Comparison of ENCODE assay signal across 8 cellular contexts in the genomic region with DNA sequence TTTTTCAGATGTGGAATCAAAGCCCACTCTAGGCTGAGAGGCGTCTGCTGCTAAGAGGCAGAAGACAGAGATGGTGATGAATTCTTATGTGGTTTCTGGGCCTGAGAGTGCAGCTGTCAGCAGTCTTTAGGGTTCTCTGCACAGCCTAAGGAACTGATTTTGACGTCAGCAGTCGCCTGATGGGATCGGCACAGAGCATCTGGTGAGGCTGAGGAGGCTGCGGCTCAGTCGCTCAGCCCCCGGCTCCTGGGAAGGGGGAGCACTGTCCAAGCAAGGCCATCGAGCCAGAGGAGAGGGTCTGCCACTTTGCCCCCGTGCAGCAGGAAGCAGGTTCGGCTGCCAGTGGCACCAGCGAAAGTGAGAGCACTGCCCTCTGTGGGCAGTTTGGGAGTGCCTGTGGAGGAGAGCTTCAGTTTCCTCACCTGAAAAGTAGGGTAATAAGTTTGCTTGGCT.
A peak's percentile ranks its signal among the peaks of the same experiment; 100 is the strongest.
DNase-seq lines count a peak whose midpoint lies in the region; ATAC-seq and TF ChIP-seq lines count a peak whose summit lies in the region.

No MANE protein-coding gene starts in this region.

- peaks cover 2% of the 10 kb centered on the region; the same call in 1 of the 2 replicates for H3K36me3 ChIP-seq in RWPE2 (ENCODE audit: low read depth)

- H3K4me3 ChIP-seq in RWPE2 (ENCODE audit: severe bottlenecking), result no peak overlapping the region
- no peak overlapping the region for H3K4me3 ChIP-seq in epithelial cell of esophagus (ENCODE audit: low read length)

- H3K4me1 ChIP-seq in RWPE2 (ENCODE audit: insufficient read depth, poor library complexity, severe bottlenecking), result peaks cover 8% of the 10 kb centered on the region

- no peaks in the 10 kb centered on the region for H3K9me3 ChIP-seq in RWPE2 (ENCODE audit: severe bottlenecking)

- no peaks in the 10 kb centered on the region for H3K27me3 ChIP-seq in RWPE2 (ENCODE audit: insufficient read depth, poor library complexity, severe bottlenecking)

- H3K27ac Mint-ChIP-seq in nephron progenitor cell, result no peak overlapping the region

- H3K9me3 Mint-ChIP-seq in nephron progenitor cell, result no peaks in the 10 kb centered on the region

- no peaks in the 10 kb centered on the region for H3K27me3 Mint-ChIP-seq in nephron progenitor cell (ENCODE audit: low read depth, poor library complexity)

- H3K27ac ChIP-seq in RWPE2 (ENCODE audit: poor library complexity, severe bottlenecking), result no peak overlapping the region

- peaks cover 7% of the 10 kb centered on the region for H3K4me1 Mint-ChIP-seq in nephron progenitor cell

- DNase-seq in RWPE2 (ENCODE audit: low spot score) (no peak), epithelial cell of esophagus (ENCODE audit: low read depth) (no peak), nephron progenitor cell (peak; percentile 20), NCI-H1048 (lab: John Stamatoyannopoulos, UW) (no peak), left lobe of liver (ENCODE audit: low spot score) (no peak), GDM1 (lab: John Stamatoyannopoulos, UW) (no peak)

- no peak overlapping the region for H3K4me3 Mint-ChIP-seq in nephron progenitor cell

- TF ChIP-seq CTCF in GM12874 (IDR thresholded peaks at IDR 0.05; ENCODE audit: insufficient read depth, low read depth, low read length) (peak; percentile 61), RWPE2 (IDR thresholded peaks at IDR 0.05; ENCODE audit: poor library complexity, severe bottlenecking) (peak; percentile 18), epithelial cell of esophagus (IDR thresholded peaks at IDR 0.05; ENCODE audit: insufficient read depth, low read depth, low read length, missing control alignments) (peak; percentile 25), nephron progenitor cell (IDR thresholded peaks at IDR 0.05) (no peak)

- ATAC-seq in RWPE2 (ENCODE audit: low read depth), result no peak; the same call in 2 of the 3 replicates
- ATAC-seq in HG03045 (IDR thresholded peaks at IDR 0.05; ENCODE audit: unreplicated experiment), result no peak
- no peak for ATAC-seq in left lobe of liver

- peaks cover 7% of the 10 kb centered on the region for H3K36me3 Mint-ChIP-seq in nephron progenitor cell (ENCODE audit: low read depth)
